ENCODE assay signal across 1 cellular context in the genomic region with DNA sequence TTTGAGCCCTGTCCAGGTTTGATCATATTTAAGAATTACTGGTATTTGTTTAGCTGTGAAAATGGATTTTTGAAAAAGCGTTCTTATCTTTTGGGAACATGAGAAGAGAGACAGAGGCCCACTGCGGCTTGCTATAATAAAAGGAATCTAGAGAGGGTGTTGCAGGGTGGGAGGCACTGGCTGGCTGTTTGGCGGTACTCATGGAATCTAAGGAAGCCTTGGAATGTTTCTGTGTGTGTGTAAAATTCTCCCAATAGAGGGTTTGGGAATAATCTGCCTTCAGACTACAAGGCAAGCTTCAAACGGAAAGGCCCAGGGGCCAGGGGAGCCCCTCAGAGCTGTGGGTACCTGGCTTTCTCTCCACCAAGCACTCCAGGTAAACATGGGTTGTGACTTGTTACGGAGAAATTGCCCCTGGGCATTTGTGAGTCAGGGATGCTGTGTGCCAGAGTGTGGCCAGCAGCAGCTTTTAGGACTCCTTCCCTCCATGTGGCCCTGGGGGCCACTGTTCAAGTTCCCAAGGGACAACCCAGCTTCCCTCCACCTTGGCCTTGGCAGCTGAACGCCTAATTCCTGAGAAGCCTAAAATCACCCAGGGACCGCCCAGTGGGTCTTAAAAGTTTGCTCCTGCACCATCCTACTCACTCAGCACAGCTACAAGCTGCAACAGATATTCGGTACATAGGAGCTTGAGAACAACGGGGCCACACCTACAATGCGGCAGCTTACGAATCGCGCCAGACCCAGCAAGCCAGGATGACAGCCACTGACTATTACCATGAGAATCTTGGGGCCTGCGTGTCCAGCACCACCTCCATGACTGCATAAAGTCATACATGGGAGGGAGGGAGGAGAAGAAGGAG.
TF ChIP-seq lines count a peak whose summit lies in the region.

No MANE protein-coding gene starts in this region.

TF ChIP-seq in H1, 55 proteins besides CTCF, POLR2A, EP300 and RAD21:
- TF ChIP-seq, protein P1, sequence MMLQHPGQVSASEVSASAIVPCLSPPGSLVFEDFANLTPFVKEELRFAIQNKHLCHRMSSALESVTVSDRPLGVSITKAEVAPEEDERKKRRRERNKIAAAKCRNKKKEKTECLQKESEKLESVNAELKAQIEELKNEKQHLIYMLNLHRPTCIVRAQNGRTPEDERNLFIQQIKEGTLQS (IDR thresholded peaks at IDR 0.05; ENCODE audit: insufficient read depth, low read depth, low read length), result no peak
- TF ChIP-seq EGR1 (IDR thresholded peaks at IDR 0.05; ENCODE audit: borderline replicate concordance, low read depth, low read length), result no peak
- no peak for TF ChIP-seq HDAC6 (IDR thresholded peaks at IDR 0.05; ENCODE audit: low read depth, low read length)
- TF ChIP-seq TCF12 (IDR thresholded peaks at IDR 0.05; ENCODE audit: low read depth, low read length), result no peak
- TF ChIP-seq TAF7 (optimal IDR thresholded peaks at IDR 0.05; ENCODE audit: borderline replicate concordance, low read depth, low read length), result no peak
- TF ChIP-seq CHD2 (IDR thresholded peaks at IDR 0.05; ENCODE audit: low read length), result no peak
- no peak for TF ChIP-seq SIX5 (IDR thresholded peaks at IDR 0.05; ENCODE audit: low read depth, low read length)
- TF ChIP-seq SP2 (IDR thresholded peaks at IDR 0.05; ENCODE audit: low read length), result no peak
- no peak for TF ChIP-seq PHF8 (conservative IDR thresholded peaks at IDR 0.05; ENCODE audit: low read depth, low read length)
- TF ChIP-seq ASH2L (IDR thresholded peaks at IDR 0.05; ENCODE audit: low read length), result no peak
- no peak for TF ChIP-seq JUND (IDR thresholded peaks at IDR 0.05; ENCODE audit: low read length)
- TF ChIP-seq CHD1 (IDR thresholded peaks at IDR 0.05; ENCODE audit: low read depth, low read length), result no peak
- TF ChIP-seq BRCA1 (IDR thresholded peaks at IDR 0.05; ENCODE audit: low read depth, low read length), result no peak
TF ChIP-seq in H1: peak in this region for 0.
